In genomic region chr7:27202018-27202740, GRCh38 we compare ENCODE assay signal across 17 cellular contexts. TPM values are rescaled to one million over a fixed set of nuclear protein-coding genes. Genes with fewer than 3 reads are reported as not detected.
DNase-seq lines count a peak whose midpoint lies in the region; ATAC-seq, FAIRE-seq and TF ChIP-seq lines count a peak whose summit lies in the region.
"Had no signal": no experiment of that assay in that cellular context is flagged by ENCODE, and none has a peak within 500 bp of the region (broad histone marks: within the 10 kb centered on the region; RNA-seq: fewer than 3 reads in every experiment).

No MANE protein-coding gene starts in this region.

- no peak overlapping the region for H4K8ac ChIP-seq in H1 (ENCODE audit: extremely low read depth, insufficient read depth, low read length)

- H3K23me2 ChIP-seq in H1 (ENCODE audit: low read depth, low read length): no peaks in the 10 kb centered on the region; the same call in 1 of the 2 replicates

- no peak overlapping the region for H2AFZ ChIP-seq in H1 (ENCODE audit: low read length)

- no peak overlapping the region for H2BK5ac ChIP-seq in H1 (ENCODE audit: low read depth, low read length)

- H2BK12ac ChIP-seq in H1 (ENCODE audit: low read depth, low read length): no peak overlapping the region; the same call in 1 of the 2 replicates

- POLR2A ChIA-PET in H1 (lab: Charles Lee; ENCODE audit: partially characterized antibody): no interaction called here

- no peak for TF ChIP-seq RAD21 in H1 (IDR thresholded peaks at IDR 0.05 in 1 of 2, conservative IDR thresholded peaks at IDR 0.05 in 1 of 2; ENCODE audit: low read depth in 2 of 2, low read length in 2 of 2)

- H3K18ac ChIP-seq in H1 (ENCODE audit: extremely low read depth, low read length): no peak overlapping the region; the same call in 1 of the 2 replicates

- ATAC-seq in HG03571 (IDR thresholded peaks at IDR 0.05; ENCODE audit: unreplicated experiment) (no peak), HG02759 (IDR thresholded peaks at IDR 0.05; ENCODE audit: unreplicated experiment) (no peak), GM21515 (IDR thresholded peaks at IDR 0.05; ENCODE audit: unreplicated experiment) (no peak)
- ATAC-seq: gastrocnemius medialis had no signal

- no peak for FAIRE-seq in H1 (lab: Jason Lieb, UNC)
- FAIRE-seq: GM19239, pancreas had no signal

- H4K91ac ChIP-seq in H1 (replicated peaks; ENCODE audit: insufficient read length, low read length): no peak overlapping the region

- H3K27ac ChIP-seq in H1 (ENCODE audit: low read depth, low read length) (no peak overlapping the region), prostate gland (peak overlapping the region; percentile 96 to 97)
- H3K27ac ChIP-seq: adrenal gland, gastrocnemius medialis, pancreas had no signal

- H3K9me3 ChIP-seq in H1 (ENCODE audit: insufficient read depth in 2 of 2, low read depth in 1 of 2, low read length in 1 of 2) (no peaks in the 10 kb centered on the region; a peak in 1 of 4 replicates), prostate gland (no peaks in the 10 kb centered on the region)
- H3K9me3 ChIP-seq: adrenal gland, gastrocnemius medialis, pancreas had no signal

- H3K4ac ChIP-seq in H1 (replicated peaks; ENCODE audit: insufficient read length, low read depth, low read length): no peak overlapping the region

- CTCF ChIA-PET in H1 (lab: Charles Lee; ENCODE audit: partially characterized antibody): interaction anchor here (0.6 to 2.1 kb wide), 10 partner anchors 9 to 307 kb away, joined by 3 to 5 read pairs (median 4); partner anchors contain the start of gene HOXA11

- H2BK120ac ChIP-seq in H1 (replicated peaks; ENCODE audit: low read depth, low read length): no peak overlapping the region

- TF ChIP-seq POLR2A in H1 (IDR thresholded peaks at IDR 0.05; ENCODE audit: control extremely low read depth in 1 of 2, low read depth in 2 of 2, low read length in 2 of 2): no peak
- peak; percentile 10 for TF ChIP-seq POLR2A in prostate gland (IDR thresholded peaks at IDR 0.05)

- intact Hi-C loops in prostate gland (cut with DNase I): loop anchor here (10.0 kb wide), 1 partner anchor 723 kb away; no protein-coding TSS in a partner anchor

- H3K14ac ChIP-seq in H1 (ENCODE audit: insufficient read length): no peak overlapping the region

- peak; percentile 42 for DNase-seq in LoVo (ENCODE audit: low spot score)
- peak in 1 of 2 experiments; percentile 53 for DNase-seq in H1 (ENCODE audit: low read depth in 1 of 2, low spot score in 2 of 2)
- DNase-seq in prostate gland (ENCODE audit: low spot score): no peak
- DNase-seq: dermis blood vessel endothelial cell; gastrocnemius medialis; NCI-H2081; NK-92 treated with Interleukin-12 subunit alpha and Interleukin-12 subunit beta, amount 100 ng/mL, for 24 hours; pancreas; stimulated activated CD4-positive, alpha-beta T cell treated with anti-CD3 and anti-CD28 coated beads, Interleukin-1b, Interleukin-23, amount 100 ng/mL, for 48 hours; stimulated activated naive CD4-positive, alpha-beta T cell; T-helper 1 cell had no signal

- 0 out of 2 replicates have a peak overlapping the region, but pooled peaks have one; percentile 18 for H2BK15ac ChIP-seq in H1 (ENCODE audit: low read length)

- no peak overlapping the region for H3K56ac ChIP-seq in H1 (replicated peaks; ENCODE audit: insufficient read length, low read depth, low read length)

- H3K79me1 ChIP-seq in H1 (ENCODE audit: low read depth, low read length): no peaks in the 10 kb centered on the region; the same call in 1 of the 2 replicates

- H3K9ac ChIP-seq in H1 (replicated peaks in 1 of 4; ENCODE audit: extremely low read depth in 1 of 4, low read depth in 3 of 4, low read length in 3 of 4): no peak overlapping the region

- no peak overlapping the region for H4K5ac ChIP-seq in H1 (ENCODE audit: insufficient read length, low read depth, low read length)

- 15% methylated on average over 29 of the region's 29 CpGs; no CpG with 5 or more reads in 1 of the 2 experiments for WGBS in H1 (ENCODE audit: extremely low coverage in 1 of 2, insufficient coverage in 1 of 2, insufficient read length in 1 of 2, insufficient replicate concordance in 2 of 2, low coverage in 1 of 2, low lambda C conversion rate in 2 of 2, missing lambda C conversion rate in 1 of 2), 2 experiments
- WGBS in prostate gland: 5% methylated on average over 29 of the region's 29 CpGs

- H3K79me2 ChIP-seq in H1 (ENCODE audit: control insufficient read depth in 1 of 2, insufficient read depth in 2 of 2, low read length in 2 of 2): no peaks in the 10 kb centered on the region

- no peak for TF ChIP-seq CTCF in H1 (IDR thresholded peaks at IDR 0.05; ENCODE audit: control extremely low read depth in 1 of 3, insufficient read depth in 1 of 3, low read depth in 1 of 3, low read length in 3 of 3)
- no peak for TF ChIP-seq CTCF in prostate gland (IDR thresholded peaks at IDR 0.05)

- H3K27me3 ChIP-seq in H1 (replicated peaks in 1 of 4; ENCODE audit: control insufficient read depth in 3 of 4, extremely low read depth in 1 of 4, insufficient read depth in 3 of 4, low read length in 3 of 4): peaks cover 98 to 100% (median 100%) of the 10 kb centered on the region in 4 experiments
- no peaks in the 10 kb centered on the region for H3K27me3 ChIP-seq in prostate gland (replicated peaks; ENCODE audit: insufficient read depth)

- H3K4me3 ChIP-seq in H1 (ENCODE audit: extremely low read depth in 1 of 4, insufficient read depth in 2 of 4, low read depth in 3 of 4, low read length in 4 of 4) (0 out of 8 replicates have a peak overlapping the region, but pooled peaks of 1 of the 4 experiments have one; percentile 26), prostate gland (peak overlapping the region; percentile 76 to 81)
- H3K4me3 ChIP-seq: adrenal gland, pancreas had no signal

- peak overlapping the region in 1 of 2 experiments; percentile 48; a peak in 2 of 4 replicates for H3K4me2 ChIP-seq in H1 (ENCODE audit: insufficient read depth in 1 of 2, low read depth in 2 of 2, low read length in 2 of 2)

- peaks cover 40 to 49% of the 10 kb centered on the region in 2 experiments for H4K20me1 ChIP-seq in H1 (replicated peaks in 1 of 2; ENCODE audit: control insufficient read depth in 1 of 2, insufficient read depth in 2 of 2, low read length in 2 of 2)

- no peak for TF ChIP-seq EP300 in H1 (IDR thresholded peaks at IDR 0.05; ENCODE audit: borderline replicate concordance in 1 of 2, low read depth in 2 of 2, low read length in 2 of 2)

- peaks cover 0 to 19% (median 0%) of the 10 kb centered on the region in 4 experiments; a peak in 1 of 8 replicates for H3K36me3 ChIP-seq in H1 (ENCODE audit: control insufficient read depth in 2 of 4, insufficient read depth in 4 of 4, low read length in 3 of 4)
- no peaks in the 10 kb centered on the region for H3K36me3 ChIP-seq in prostate gland
- H3K36me3 ChIP-seq: adrenal gland, gastrocnemius medialis, pancreas had no signal

- H2AK5ac ChIP-seq in H1 (ENCODE audit: low read depth, low read length): no peak overlapping the region

- H3K23ac ChIP-seq in H1 (ENCODE audit: insufficient read length): no peak overlapping the region

- no peak overlapping the region for H2BK20ac ChIP-seq in H1 (ENCODE audit: low read length)

- H3K4me1 ChIP-seq in H1 (replicated peaks in 1 of 4; ENCODE audit: control insufficient read depth in 3 of 4, insufficient read depth in 4 of 4, low read length in 3 of 4) (peaks cover 0 to 8% (median 4%) of the 10 kb centered on the region in 4 experiments; a peak in 6 of 7 replicates), prostate gland (replicated peaks) (no peaks in the 10 kb centered on the region)

RNA-seq across cellular contexts. Expression of gene HOXA13, which starts 2.3 kb away (rescaled TPM):
- total RNA-seq in H1 (2021; fragmentation: NEBNext Ultra II Directional; extraction: Animal tissue kit (Norgen Biotek cat#: 25700)): not detected in 2 replicates
- not detected in 2 replicates for polyA plus RNA-seq in H1 (2011; rRNA removed)
- polyA plus RNA-seq in H1 (2011; cell fraction: cytosol; rRNA removed): not detected
- not detected for polyA plus RNA-seq in H1 (2011; cell fraction: nucleus; rRNA removed)
- polyA plus RNA-seq in H1 (2012, experiment 1 of 2): 0.07 TPM in 1 of 4 replicates, not detected in the others
- polyA plus RNA-seq in H1 (2012, experiment 2 of 2): not detected
- polyA plus RNA-seq in H1 (2013, experiment 1 of 2): not detected
- polyA plus RNA-seq in H1 (2013, experiment 2 of 2): not detected
- polyA minus RNA-seq in H1 (2011; rRNA and poly(A)+ RNA removed): not detected in 2 replicates
- not detected for polyA minus RNA-seq in H1 (2011; cell fraction: cytosol; rRNA and poly(A)+ RNA removed)
- polyA minus RNA-seq in H1 (2011; cell fraction: nucleus; rRNA and poly(A)+ RNA removed): not detected
- 10 to 100 TPM; 19.1 to 50.4 TPM for total RNA-seq in prostate gland
- total RNA-seq: H9 had no signal
- polyA plus RNA-seq: pancreas had no signal

RNA-seq across cellular contexts. Expression of gene HOXA11, which starts 17.1 kb away (rescaled TPM):
- not detected in 2 replicates for total RNA-seq in H1 (2021; fragmentation: NEBNext Ultra II Directional; extraction: Animal tissue kit (Norgen Biotek cat#: 25700))
- not detected in 2 replicates for polyA plus RNA-seq in H1 (2011; rRNA removed)
- not detected for polyA plus RNA-seq in H1 (2011; cell fraction: cytosol; rRNA removed)
- polyA plus RNA-seq in H1 (2011; cell fraction: nucleus; rRNA removed): not detected
- not detected in 4 replicates for polyA plus RNA-seq in H1 (2012, experiment 1 of 2)
- polyA plus RNA-seq in H1 (2012, experiment 2 of 2): not detected
- not detected for polyA plus RNA-seq in H1 (2013, experiment 1 of 2)
- not detected for polyA plus RNA-seq in H1 (2013, experiment 2 of 2)
- not detected in 2 replicates for polyA minus RNA-seq in H1 (2011; rRNA and poly(A)+ RNA removed)
- not detected for polyA minus RNA-seq in H1 (2011; cell fraction: cytosol; rRNA and poly(A)+ RNA removed)
- not detected for polyA minus RNA-seq in H1 (2011; cell fraction: nucleus; rRNA and poly(A)+ RNA removed)
- 1 to 10 TPM; 8.5 to 9.8 TPM for total RNA-seq in prostate gland
- total RNA-seq: H9, pancreas had no signal
- polyA plus RNA-seq: pancreas had no signal

RNA-seq across cellular contexts. Expression of gene HOXA10, which starts 28.1 kb away (rescaled TPM):
- total RNA-seq in H1 (2021; fragmentation: NEBNext Ultra II Directional; extraction: Animal tissue kit (Norgen Biotek cat#: 25700)): not detected in 2 replicates
- not detected in 2 replicates for polyA plus RNA-seq in H1 (2011; rRNA removed)
- not detected for polyA plus RNA-seq in H1 (2011; cell fraction: cytosol; rRNA removed)
- polyA plus RNA-seq in H1 (2011; cell fraction: nucleus; rRNA removed): not detected
- polyA plus RNA-seq in H1 (2012, experiment 1 of 2): not detected in 4 replicates
- not detected for polyA plus RNA-seq in H1 (2012, experiment 2 of 2)
- not detected for polyA plus RNA-seq in H1 (2013, experiment 1 of 2)
- polyA plus RNA-seq in H1 (2013, experiment 2 of 2): not detected
- polyA minus RNA-seq in H1 (2011; rRNA and poly(A)+ RNA removed): not detected in 2 replicates
- not detected for polyA minus RNA-seq in H1 (2011; cell fraction: cytosol; rRNA and poly(A)+ RNA removed)
- not detected for polyA minus RNA-seq in H1 (2011; cell fraction: nucleus; rRNA and poly(A)+ RNA removed)
- total RNA-seq in prostate gland: 10 to 100 TPM; 25.8 to 65.6 TPM
- total RNA-seq: H9 had no signal
- polyA plus RNA-seq: pancreas had no signal

RNA-seq across cellular contexts. Expression of gene HOXA9, which starts 36.8 kb away (rescaled TPM):
- total RNA-seq in H1 (2021; fragmentation: NEBNext Ultra II Directional; extraction: Animal tissue kit (Norgen Biotek cat#: 25700)): not detected in 2 replicates
- not detected in 2 replicates for polyA plus RNA-seq in H1 (2011; rRNA removed)
- not detected for polyA plus RNA-seq in H1 (2011; cell fraction: cytosol; rRNA removed)
- not detected for polyA plus RNA-seq in H1 (2011; cell fraction: nucleus; rRNA removed)
- polyA plus RNA-seq in H1 (2012, experiment 1 of 2): not detected in 4 replicates
- not detected for polyA plus RNA-seq in H1 (2012, experiment 2 of 2)
- polyA plus RNA-seq in H1 (2013, experiment 1 of 2): not detected
- not detected for polyA plus RNA-seq in H1 (2013, experiment 2 of 2)
- not detected in 2 replicates for polyA minus RNA-seq in H1 (2011; rRNA and poly(A)+ RNA removed)
- polyA minus RNA-seq in H1 (2011; cell fraction: cytosol; rRNA and poly(A)+ RNA removed): not detected
- polyA minus RNA-seq in H1 (2011; cell fraction: nucleus; rRNA and poly(A)+ RNA removed): not detected
- 10 to 100 TPM; 14.7 to 57.0 TPM for total RNA-seq in prostate gland
- total RNA-seq: H9 had no signal

RNA-seq across cellular contexts. Expression of gene EVX1, which starts 40.4 kb away (rescaled TPM):
- not detected in 2 replicates for total RNA-seq in H1 (2021; fragmentation: NEBNext Ultra II Directional; extraction: Animal tissue kit (Norgen Biotek cat#: 25700))
- polyA plus RNA-seq in H1 (2011; rRNA removed): 0.02 TPM in 1 of 2 replicates, not detected in the other
- not detected for polyA plus RNA-seq in H1 (2011; cell fraction: cytosol; rRNA removed)
- polyA plus RNA-seq in H1 (2011; cell fraction: nucleus; rRNA removed): not detected
- polyA plus RNA-seq in H1 (2012, experiment 1 of 2): 0.13 TPM in 1 of 4 replicates, not detected in the others
- 0.07 TPM for polyA plus RNA-seq in H1 (2012, experiment 2 of 2)
- polyA plus RNA-seq in H1 (2013, experiment 1 of 2): not detected
- polyA plus RNA-seq in H1 (2013, experiment 2 of 2): not detected
- not detected in 2 replicates for polyA minus RNA-seq in H1 (2011; rRNA and poly(A)+ RNA removed)
- polyA minus RNA-seq in H1 (2011; cell fraction: cytosol; rRNA and poly(A)+ RNA removed): not detected
- polyA minus RNA-seq in H1 (2011; cell fraction: nucleus; rRNA and poly(A)+ RNA removed): not detected
- 1 to 10 TPM; 5.1 to 5.9 TPM for total RNA-seq in prostate gland
- total RNA-seq: dermis blood vessel endothelial cell, gastrocnemius medialis, H9, pancreas had no signal

Comparison
In these comparisons a context has a peak if more than half of its experiments do, and no peak if none do; other contexts are left out.
1. RNA of gene HOXA13, which starts 2.3 kb away (total RNA-seq): 19.1 to 50.4 TPM in prostate gland; not detected in H1; every median in the first group is over 10 times any median in the second.
2. RNA of gene HOXA10, which starts 28.1 kb away (total RNA-seq): 25.8 to 65.6 TPM in prostate gland; not detected in H1; every median in the first group is over 10 times any median in the second.